25 cellular contexts compared by ENCODE assay signal in genomic region chr5:37323607-37324006, GRCh38.
"Had no signal": no experiment of that assay in that cellular context is flagged by ENCODE, and none has a peak within 500 bp of the region (broad histone marks: within the 10 kb centered on the region; RNA-seq: fewer than 3 reads in every experiment).

No MANE protein-coding gene starts in this region.

- H3K9me3 ChIP-seq: Peyer's patch had no signal

- H3K4me1 ChIP-seq: Peyer's patch had no signal

- DNase-seq: activated CD4-positive, alpha-beta memory T cell treated with anti-CD3 and anti-CD28 coated beads, Interleukin-2, amount 10 ng/mL, durations not matched to agents 7 days and 5 days; activated CD4-positive, alpha-beta T cell treated with anti-CD3 and anti-CD28 coated beads for 36 hours; activated CD4-positive, alpha-beta T cell treated with anti-CD3 and anti-CD28 coated beads, Interleukin-2, amount 50 U/mL, for 1 hour; activated gamma-delta T cell; activated naive CD4-positive, alpha-beta T cell treated with anti-CD3 and anti-CD28 coated beads for 36 hours; activated T-cell treated with anti-CD3 and anti-CD28 coated beads for 4 hours; activated T-cell treated with anti-CD3 and anti-CD28 coated beads, Interleukin-2, amount 50 U/mL, for 48 hours; brain microvascular endothelial cell; cerebellar nuclear complex; Karpas-422; MM.1S; NCI-H1105; NCI-H146; NCI-H1930; NCI-H345; NCI-H510A; NCI-H69; Peyer's patch; Right ventricle myocardium superior; T-helper 2 cell; T1000 had no signal

- H3K4me3 ChIP-seq: cardiac muscle cell, K562, Peyer's patch had no signal

- H3K27ac ChIP-seq: brain microvascular endothelial cell, cardiac muscle cell, Peyer's patch, RWPE1, VCaP had no signal

- H3K27me3 ChIP-seq: brain microvascular endothelial cell, cardiac muscle cell, Peyer's patch had no signal
